In the genomic region with DNA sequence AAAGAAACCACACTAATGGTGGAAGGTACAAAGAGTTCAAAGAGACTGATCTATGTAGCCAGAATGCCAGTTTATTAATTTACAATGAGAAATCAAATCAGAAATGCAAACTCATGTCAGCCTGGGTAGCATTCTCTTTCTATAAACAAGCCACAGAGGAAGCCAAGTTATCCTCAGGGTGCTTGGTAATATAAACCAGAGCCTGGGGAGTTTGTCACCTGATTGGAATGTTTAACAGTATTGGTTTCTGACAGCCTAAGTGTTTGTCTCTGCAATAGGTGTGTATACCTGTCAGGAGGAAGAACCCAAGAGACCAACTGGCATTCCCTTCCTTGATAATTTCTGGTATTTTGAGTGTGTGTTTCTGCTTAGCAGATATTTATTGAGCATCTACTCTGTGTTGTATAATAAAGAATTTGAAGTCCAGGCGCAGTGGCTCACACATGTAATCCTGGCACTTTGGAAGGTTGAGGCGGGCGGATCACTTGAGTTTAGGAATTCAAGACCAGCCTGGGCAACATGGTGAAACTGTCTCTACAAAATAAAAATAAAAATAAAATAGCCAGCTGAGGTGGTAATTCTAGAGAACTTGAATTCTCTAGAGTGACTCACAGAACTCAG, we compare ENCODE assay signal across 21 cellular contexts. TPM values are rescaled to one million over a fixed set of nuclear protein-coding genes. Genes with fewer than 3 reads are reported as not detected.
DNase-seq lines count a peak whose midpoint lies in the region; ATAC-seq, FAIRE-seq and TF ChIP-seq lines count a peak whose summit lies in the region.
"Had no signal": no experiment of that assay in that cellular context is flagged by ENCODE, and none has a peak within 500 bp of the region (broad histone marks: within the 10 kb centered on the region; RNA-seq: fewer than 3 reads in every experiment).

No MANE protein-coding gene starts in this region.

- DNase-seq in AG10803 (ENCODE audit: low read depth) (peak; percentile 22), H54 (ENCODE audit: insufficient read length, low spot score) (no peak), RWPE1 (ENCODE audit: low spot score) (peak; percentile 39), foreskin keratinocyte (peak in 1 of 2 donors; percentile 77), NCI-H1694 (lab: John Stamatoyannopoulos, UW) (no peak), Kasumi-1 (lab: John Stamatoyannopoulos, UW) (no peak)
- no peak for DNase-seq in activated effector memory CD4-positive, alpha-beta T cell treated with anti-CD3 and anti-CD28 coated beads, Interleukin-2, amount 50 U/mL, for 16 hours
- DNase-seq: activated CD4-positive, alpha-beta T cell treated with anti-CD3 and anti-CD28 coated beads for 4 hours; activated naive CD4-positive, alpha-beta T cell treated with anti-CD3 and anti-CD28 coated beads, Interleukin-2, amount 50 U/mL, for 16 hours; body of pancreas; GDM1; left cardiac atrium; NCI-H1105; NCI-H345; right cardiac atrium; SJCRH30; T1000 had no signal

- H3K27me3 ChIP-seq in foreskin keratinocyte, result peaks cover 4% of the 10 kb centered on the region
- H3K27me3 ChIP-seq: body of pancreas, SJCRH30 had no signal

- no peak for TF ChIP-seq POLR2A in H54 (IDR thresholded peaks at IDR 0.05; ENCODE audit: low read depth, low read length)

- TF ChIP-seq CTCF in AG10803 (conservative IDR thresholded peaks at IDR 0.05; ENCODE audit: low read length) (no peak), RWPE1 (conservative IDR thresholded peaks at IDR 0.05; ENCODE audit: low read depth) (no peak), foreskin keratinocyte (conservative IDR thresholded peaks at IDR 0.05) (no peak)

- no peak overlapping the region for H3K4me3 ChIP-seq in AG10803 (ENCODE audit: low read length)
- H3K4me3 ChIP-seq: body of pancreas, SJCRH30 had no signal

- H3K27ac ChIP-seq in RWPE1 (no peak overlapping the region), foreskin keratinocyte (no peak overlapping the region)
- H3K27ac ChIP-seq: body of pancreas, neutrophil, SJCRH30 had no signal

- H3K4me1 ChIP-seq in foreskin keratinocyte, result peaks cover 7% of the 10 kb centered on the region

- peak; percentile 80 for ATAC-seq in foreskin keratinocyte
- ATAC-seq in HG03457 (IDR thresholded peaks at IDR 0.05; ENCODE audit: unreplicated experiment), result no peak
- ATAC-seq: body of pancreas, left cardiac atrium, right cardiac atrium had no signal

- CTCF ChIA-PET in RWPE1 (lab: Yijun Ruan, JAX), result interaction anchor here (0.6 kb wide), 1 partner anchor 9 kb away, joined by 3 read pairs; no protein-coding TSS in a partner anchor

- POLR2A ChIA-PET in RWPE1 (lab: Yijun Ruan, JAX; ENCODE audit: low non-redundant PET), result no interaction called here

- peak; percentile 11 for FAIRE-seq in H54 (lab: Jason Lieb, UNC)
- FAIRE-seq: GM12892, H1 had no signal

RNA-seq across cellular contexts. Expression of a gene that starts 3.1 kb away (rescaled TPM):
- total RNA-seq in foreskin keratinocyte, result 5.8 and 6.2 TPM in 2 replicates
- 4.5 and 4.9 TPM in 2 replicates for polyA plus RNA-seq in foreskin keratinocyte

RNA-seq across cellular contexts. Expression of a gene that starts 36.1 kb away (rescaled TPM):
- 268 and 347 TPM in 2 replicates for total RNA-seq in foreskin keratinocyte
- 214 and 297 TPM in 2 replicates for polyA plus RNA-seq in foreskin keratinocyte

Comparison
In these comparisons a context has a peak if more than half of its experiments do, and no peak if none do; other contexts are left out.
1. DNase-seq: peak in AG10803 (single experiment) and RWPE1 (single experiment); none in H54 (single experiment), NCI-H1694 (single experiment), Kasumi-1 (0 of 2) and activated effector memory CD4-positive, alpha-beta T cell treated with anti-CD3 and anti-CD28 coated beads, Interleukin-2, amount 50 U/mL, for 16 hours (single experiment).